In the genomic region with DNA sequence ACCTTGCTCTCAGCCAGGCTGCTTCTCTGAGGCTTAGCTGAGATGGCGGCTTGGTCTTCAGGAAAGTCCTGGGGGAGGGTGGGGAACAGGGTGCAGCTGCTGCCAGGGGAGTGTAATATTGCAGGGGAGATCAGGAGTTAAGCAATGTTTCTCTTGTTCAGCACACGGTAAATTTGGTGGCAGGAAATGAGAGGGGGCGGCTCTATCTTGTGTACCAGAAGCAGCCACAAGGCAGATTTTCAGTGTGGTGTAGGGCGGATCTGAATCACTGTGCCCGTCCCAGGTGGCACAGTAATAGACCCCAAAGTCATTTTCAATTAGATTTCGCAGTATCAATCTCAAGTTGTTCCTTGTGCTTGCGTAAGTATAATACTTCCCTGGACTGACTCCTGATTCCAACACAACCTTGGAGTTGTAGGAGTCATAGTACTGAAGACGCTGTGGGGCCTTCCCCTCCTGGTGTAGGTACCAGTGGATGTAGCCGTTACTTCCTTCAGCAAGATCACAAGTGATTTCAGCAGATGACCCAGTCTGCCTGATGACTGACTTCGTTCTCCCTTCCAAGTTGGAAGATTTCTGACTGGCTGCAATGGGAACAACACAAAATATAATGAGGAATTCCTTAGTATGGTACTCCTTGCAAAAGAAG, we compare ENCODE assay signal across 7 cellular contexts.
DNase-seq lines count a peak whose midpoint lies in the region; ATAC-seq and TF ChIP-seq lines count a peak whose summit lies in the region.
"Not testable (repeated sequence)": the region's sequence is repeated elsewhere in the genome, so short reads cannot be mapped to it uniquely, and the experiment has no call there.

No MANE protein-coding gene starts in this region.

- TF ChIP-seq POLR2A in NB4 (IDR thresholded peaks at IDR 0.05; ENCODE audit: extremely low read depth, insufficient read length): not testable (repeated sequence)

- CTCF ChIA-PET in activated naive CD4-positive, alpha-beta T cell treated with anti-CD3 and anti-CD28 coated beads for 36 hours (lab: Charles Lee): interaction anchor here (0.9 to 9.3 kb wide), 7 partner anchors 8 to 254 kb away, joined by 3 to 190 read pairs (median 4); no protein-coding TSS in a partner anchor
- CTCF ChIA-PET in naive thymus-derived CD4-positive, alpha-beta T cell (lab: Charles Lee): interaction anchor here (1.2 to 2.1 kb wide), 6 partner anchors 11 to 147 kb away, joined by 3 to 9 read pairs (median 4); no protein-coding TSS in a partner anchor

- not testable (repeated sequence) for H3K4me3 ChIP-seq in NB4 (ENCODE audit: low read depth, low read length)
- H3K4me3 ChIP-seq in naive thymus-derived CD4-positive, alpha-beta T cell (ENCODE audit: low read length): peak overlapping the region; percentile 51

- H3K27ac Mint-ChIP-seq in activated naive CD4-positive, alpha-beta T cell treated with anti-CD3 and anti-CD28 coated beads for 36 hours: peak overlapping the region; percentile 99
- peak overlapping the region; percentile 91 to 99 (median 95) for H3K27ac Mint-ChIP-seq in naive thymus-derived CD4-positive, alpha-beta T cell

- TF ChIP-seq CTCF in NB4 (IDR thresholded peaks at IDR 0.05; ENCODE audit: low read depth, low read length): not testable (repeated sequence)

- peaks cover 24 to 36% of the 10 kb centered on the region in 2 donors for H3K4me1 ChIP-seq in naive thymus-derived CD4-positive, alpha-beta T cell (ENCODE audit: control insufficient read depth in 2 of 2, insufficient read depth in 2 of 2, low read length in 2 of 2)

- not testable (repeated sequence) for H3K27me3 ChIP-seq in naive thymus-derived CD4-positive, alpha-beta T cell (ENCODE audit: control insufficient read depth in 2 of 2, insufficient read depth in 2 of 2, low read length in 2 of 2)

- not testable (repeated sequence) for H3K36me3 Mint-ChIP-seq in activated naive CD4-positive, alpha-beta T cell treated with anti-CD3 and anti-CD28 coated beads for 36 hours (ENCODE audit: low read depth)
- peaks cover 0 to 11% (median 0%) of the 10 kb centered on the region in 5 donors for H3K36me3 Mint-ChIP-seq in naive thymus-derived CD4-positive, alpha-beta T cell

- H3K4me3 Mint-ChIP-seq in activated naive CD4-positive, alpha-beta T cell treated with anti-CD3 and anti-CD28 coated beads for 36 hours: peak overlapping the region; percentile 79
- peak overlapping the region; percentile 77 to 100 (median 88) for H3K4me3 Mint-ChIP-seq in naive thymus-derived CD4-positive, alpha-beta T cell

- H3K27me3 Mint-ChIP-seq in activated naive CD4-positive, alpha-beta T cell treated with anti-CD3 and anti-CD28 coated beads for 36 hours (ENCODE audit: low read depth); naive thymus-derived CD4-positive, alpha-beta T cell: not testable (repeated sequence)

- POLR2A ChIA-PET in naive thymus-derived CD4-positive, alpha-beta T cell (lab: Charles Lee): interaction anchor here (1.2 kb wide), 1 partner anchor 17 kb away, joined by 3 read pairs; no protein-coding TSS in a partner anchor

- intact Hi-C loops in activated naive CD4-positive, alpha-beta T cell treated with anti-CD3 and anti-CD28 coated beads for 36 hours (cut with micrococcal nuclease): loop anchor here (1.0 to 10.0 kb wide), 6 partner anchors 10 to 1232 kb away; partner anchors contain the start of gene ELMO1
- intact Hi-C loops in naive thymus-derived CD4-positive, alpha-beta T cell (cut with micrococcal nuclease): loop anchor here (1.0 to 10.0 kb wide), 5 partner anchors 18 to 1772 kb away; partner anchors contain the start of genes MPLKIP (in 1 of the 2) and SUGCT (in 1 of the 2)

- peaks cover 48% of the 10 kb centered on the region for H3K4me1 Mint-ChIP-seq in activated naive CD4-positive, alpha-beta T cell treated with anti-CD3 and anti-CD28 coated beads for 36 hours (ENCODE audit: low read depth)
- H3K4me1 Mint-ChIP-seq in naive thymus-derived CD4-positive, alpha-beta T cell: peaks cover 34 to 81% (median 54%) of the 10 kb centered on the region in 7 donors

- H3K9me3 ChIP-seq in naive thymus-derived CD4-positive, alpha-beta T cell (ENCODE audit: control insufficient read depth in 2 of 3, low read length in 3 of 3): not testable (repeated sequence)

- peak; percentile 44 for ATAC-seq in GM18511 (IDR thresholded peaks at IDR 0.05; ENCODE audit: unreplicated experiment)
- ATAC-seq in GM21447 (IDR thresholded peaks at IDR 0.05; ENCODE audit: unreplicated experiment): peak; percentile 31
- ATAC-seq in HG03135 (IDR thresholded peaks at IDR 0.05; ENCODE audit: unreplicated experiment): peak; percentile 35
- ATAC-seq in naive thymus-derived CD4-positive, alpha-beta T cell: peak; percentile 60

- peak; percentile 94 for DNase-seq in NB4 (ENCODE audit: low read depth)
- DNase-seq in activated CD4-positive, alpha-beta T cell treated with anti-CD3 and anti-CD28 coated beads for 1 hour: peak; percentile 42
- peak; percentile 75 for DNase-seq in activated naive CD4-positive, alpha-beta T cell treated with anti-CD3 and anti-CD28 coated beads for 36 hours
- DNase-seq in naive thymus-derived CD4-positive, alpha-beta T cell: peak in 6 of 9 donors; percentile 34 to 57 (median 52)

- H3K9me3 Mint-ChIP-seq in activated naive CD4-positive, alpha-beta T cell treated with anti-CD3 and anti-CD28 coated beads for 36 hours; naive thymus-derived CD4-positive, alpha-beta T cell: not testable (repeated sequence)

- H3K36me3 ChIP-seq in naive thymus-derived CD4-positive, alpha-beta T cell (ENCODE audit: control insufficient read depth in 2 of 3, insufficient read depth in 3 of 3, low read length in 3 of 3): not testable (repeated sequence)

- H3K27ac ChIP-seq in naive thymus-derived CD4-positive, alpha-beta T cell (ENCODE audit: low read depth, low read length): peak overlapping the region; percentile 73

Comparison
In these comparisons a context has a peak if more than half of its experiments do, and no peak if none do; other contexts are left out.
1. DNase-seq: peak in every context shown above with its lines; median percentile 94 in NB4; 75 in activated naive CD4-positive, alpha-beta T cell treated with anti-CD3 and anti-CD28 coated beads for 36 hours; 52 in naive thymus-derived CD4-positive, alpha-beta T cell; 42 in activated CD4-positive, alpha-beta T cell treated with anti-CD3 and anti-CD28 coated beads for 1 hour.